ENCODE assay signal across 18 cellular contexts in genomic region chr17:46773676-46774075, GRCh38. TPM values are rescaled to one million over a fixed set of nuclear protein-coding genes. Genes with fewer than 3 reads are reported as not detected.
DNase-seq lines count a peak whose midpoint lies in the region; ATAC-seq and TF ChIP-seq lines count a peak whose summit lies in the region.
"Had no signal": no experiment of that assay in that cellular context is flagged by ENCODE, and none has a peak within 500 bp of the region (broad histone marks: within the 10 kb centered on the region; RNA-seq: fewer than 3 reads in every experiment).

No MANE protein-coding gene starts in this region.

- peak overlapping the region; percentile 62 for H3K18ac ChIP-seq in mesendoderm (ENCODE audit: low read length)

- H3K4me3 Mint-ChIP-seq in activated naive CD8-positive, alpha-beta T cell treated with anti-CD3 and anti-CD28 coated beads, Interleukin-2, amount 10 ng/mL, durations not matched to agents 7 days and 5 days = no peak overlapping the region
- no peak overlapping the region for H3K4me3 Mint-ChIP-seq in activated naive CD8-positive, alpha-beta T cell treated with anti-CD3 and anti-CD28 coated beads for 36 hours
- no peak overlapping the region for H3K4me3 Mint-ChIP-seq in activated T-cell treated with anti-CD3 and anti-CD28 coated beads, Interleukin-2, amount 50 U/mL, for 4 hours

- H3K9me3 ChIP-seq in body of pancreas = no peaks in the 10 kb centered on the region
- H3K9me3 ChIP-seq: SJSA1 had no signal

- H3K27me3 ChIP-seq in mesendoderm (ENCODE audit: insufficient read depth, low read length, poor library complexity) (no peaks in the 10 kb centered on the region), body of pancreas (no peaks in the 10 kb centered on the region)
- H3K27me3 ChIP-seq: SJSA1 had no signal

- H3K27me3 Mint-ChIP-seq in activated naive CD8-positive, alpha-beta T cell treated with anti-CD3 and anti-CD28 coated beads, Interleukin-2, amount 10 ng/mL, durations not matched to agents 7 days and 5 days = peaks cover 40% of the 10 kb centered on the region
- peaks cover 48% of the 10 kb centered on the region for H3K27me3 Mint-ChIP-seq in activated naive CD8-positive, alpha-beta T cell treated with anti-CD3 and anti-CD28 coated beads for 36 hours
- H3K27me3 Mint-ChIP-seq in activated T-cell treated with anti-CD3 and anti-CD28 coated beads, Interleukin-2, amount 50 U/mL, for 4 hours (ENCODE audit: low read depth) = peaks cover 44% of the 10 kb centered on the region

- no peak for TF ChIP-seq POLR2A in body of pancreas (IDR thresholded peaks at IDR 0.05)

- peak overlapping the region; percentile 44 for H4K5ac ChIP-seq in mesendoderm (ENCODE audit: low read length)

- H3K4me1 ChIP-seq in mesendoderm (ENCODE audit: control insufficient read depth, low read depth, low read length) (peaks cover 25% of the 10 kb centered on the region), body of pancreas (peaks cover 12% of the 10 kb centered on the region)

- H3K56ac ChIP-seq in mesendoderm (ENCODE audit: low read length) = peak overlapping the region; percentile 88

- H3K23ac ChIP-seq in mesendoderm (ENCODE audit: low read length) = peak overlapping the region; percentile 74

- peak overlapping the region; percentile 90 for H2AK5ac ChIP-seq in mesendoderm (ENCODE audit: low read length)

- H3K9ac ChIP-seq in mesendoderm (ENCODE audit: low read length) = peak overlapping the region; percentile 60

- no peak overlapping the region for H4K8ac ChIP-seq in mesendoderm (ENCODE audit: low read depth, low read length)

- no CpG with 5 or more reads among the region's 15 CpGs for WGBS in mesendoderm (ENCODE audit: extremely low coverage, insufficient coverage, low lambda C conversion rate)
- WGBS in body of pancreas, 2 donors = 95 to 98% methylated on average over 5 to 15 of the region's 15 CpGs

- H3K79me2 ChIP-seq in mesendoderm (ENCODE audit: control insufficient read depth, insufficient read depth, low read length) = peaks cover 32% of the 10 kb centered on the region

- POLR2A ChIA-PET in activated naive CD8-positive, alpha-beta T cell treated with anti-CD3 and anti-CD28 coated beads, Interleukin-2, amount 10 ng/mL, durations not matched to agents 7 days and 5 days (lab: Charles Lee) = no interaction called here

- H3K4me2 ChIP-seq in mesendoderm (ENCODE audit: low read length) = no peak overlapping the region

- H3K27ac ChIP-seq in mesendoderm (ENCODE audit: low read depth, low read length) (peak overlapping the region; percentile 96), body of pancreas (no peak overlapping the region)
- H3K27ac ChIP-seq: C4-2B, SJSA1 had no signal

- peak; percentile 26 for DNase-seq in activated naive CD8-positive, alpha-beta T cell treated with anti-CD3 and anti-CD28 coated beads, Interleukin-2, amount 10 ng/mL, durations not matched to agents 7 days and 5 days
- DNase-seq in activated naive CD8-positive, alpha-beta T cell treated with anti-CD3 and anti-CD28 coated beads for 36 hours = no peak
- DNase-seq in ecto neural progenitor cell (ENCODE audit: low spot score) (peak; percentile 54), mesendoderm (no peak), body of pancreas (no peak), NCI-H1694 treated with DMSO at 0.1 percent for 48 hours (lab: John Stamatoyannopoulos, UW) (no peak)
- DNase-seq in activated T-cell treated with anti-CD3 and anti-CD28 coated beads, Interleukin-2, amount 50 U/mL, for 4 hours = no peak
- DNase-seq: 8988T, DMS153, HCEC 1CT, NCI-H1105 treated with DMSO at 0.1 percent for 48 hours, NCI-H187, NCI-H748 treated with DMSO at 0.1 percent for 48 hours, PC-3 had no signal

- H3K9me3 Mint-ChIP-seq in activated naive CD8-positive, alpha-beta T cell treated with anti-CD3 and anti-CD28 coated beads, Interleukin-2, amount 10 ng/mL, durations not matched to agents 7 days and 5 days = no peaks in the 10 kb centered on the region
- no peaks in the 10 kb centered on the region for H3K9me3 Mint-ChIP-seq in activated naive CD8-positive, alpha-beta T cell treated with anti-CD3 and anti-CD28 coated beads for 36 hours
- H3K9me3 Mint-ChIP-seq in activated T-cell treated with anti-CD3 and anti-CD28 coated beads, Interleukin-2, amount 50 U/mL, for 4 hours = no peaks in the 10 kb centered on the region
- H3K9me3 Mint-ChIP-seq: IgD-negative memory B cell had no signal

- no peaks in the 10 kb centered on the region for H3K36me3 Mint-ChIP-seq in activated naive CD8-positive, alpha-beta T cell treated with anti-CD3 and anti-CD28 coated beads, Interleukin-2, amount 10 ng/mL, durations not matched to agents 7 days and 5 days
- no peaks in the 10 kb centered on the region for H3K36me3 Mint-ChIP-seq in activated naive CD8-positive, alpha-beta T cell treated with anti-CD3 and anti-CD28 coated beads for 36 hours
- H3K36me3 Mint-ChIP-seq in activated T-cell treated with anti-CD3 and anti-CD28 coated beads, Interleukin-2, amount 50 U/mL, for 4 hours (ENCODE audit: insufficient read depth) = no peaks in the 10 kb centered on the region
- H3K36me3 Mint-ChIP-seq: IgD-negative memory B cell had no signal

- peak overlapping the region; percentile 94 for H3K4ac ChIP-seq in mesendoderm (ENCODE audit: low read depth, low read length)

- H3K4me1 Mint-ChIP-seq in activated naive CD8-positive, alpha-beta T cell treated with anti-CD3 and anti-CD28 coated beads, Interleukin-2, amount 10 ng/mL, durations not matched to agents 7 days and 5 days = peaks cover 16% of the 10 kb centered on the region
- H3K4me1 Mint-ChIP-seq in activated naive CD8-positive, alpha-beta T cell treated with anti-CD3 and anti-CD28 coated beads for 36 hours = peaks cover 12% of the 10 kb centered on the region
- H3K4me1 Mint-ChIP-seq in activated T-cell treated with anti-CD3 and anti-CD28 coated beads, Interleukin-2, amount 50 U/mL, for 4 hours (ENCODE audit: low read depth) = peaks cover 16% of the 10 kb centered on the region

- H2BK120ac ChIP-seq in mesendoderm (ENCODE audit: low read depth, low read length) = peak overlapping the region; percentile 10

- H3K4me3 ChIP-seq in mesendoderm (ENCODE audit: low read length) (no peak overlapping the region), body of pancreas (no peak overlapping the region)
- H3K4me3 ChIP-seq: SJSA1 had no signal

- no peak overlapping the region for H2BK15ac ChIP-seq in mesendoderm (replicated peaks; ENCODE audit: low read depth)

- no peak for TF ChIP-seq CTCF in body of pancreas (IDR thresholded peaks at IDR 0.05)

- H3K36me3 ChIP-seq in mesendoderm (ENCODE audit: control insufficient read depth, insufficient read depth, low read length) (peaks cover 4% of the 10 kb centered on the region), body of pancreas (replicated peaks in 1 of 2; ENCODE audit: insufficient read depth in 1 of 2, low read depth in 2 of 2) (no peaks in the 10 kb centered on the region)
- H3K36me3 ChIP-seq: SJSA1 had no signal

- H3K79me1 ChIP-seq in mesendoderm (ENCODE audit: low read length) = peaks cover 33% of the 10 kb centered on the region

- H2BK5ac ChIP-seq in mesendoderm (ENCODE audit: low read length) = peak overlapping the region; percentile 97

- intact Hi-C loops in body of pancreas (cut with DNase I) = no loop called here

- no peak for ATAC-seq in activated naive CD8-positive, alpha-beta T cell treated with anti-CD3 and anti-CD28 coated beads, Interleukin-2, amount 10 ng/mL, durations not matched to agents 7 days and 5 days (ENCODE audit: low read depth)
- ATAC-seq in body of pancreas = no peak
- no peak for ATAC-seq in GM19351 (IDR thresholded peaks at IDR 0.05; ENCODE audit: unreplicated experiment)
- no peak for ATAC-seq in activated T-cell treated with anti-CD3 and anti-CD28 coated beads, Interleukin-2, amount 50 U/mL, for 4 hours
- ATAC-seq: PC-3 had no signal

- no peak overlapping the region for H3K27ac Mint-ChIP-seq in activated naive CD8-positive, alpha-beta T cell treated with anti-CD3 and anti-CD28 coated beads, Interleukin-2, amount 10 ng/mL, durations not matched to agents 7 days and 5 days
- H3K27ac Mint-ChIP-seq in activated naive CD8-positive, alpha-beta T cell treated with anti-CD3 and anti-CD28 coated beads for 36 hours = no peak overlapping the region

RNA-seq across cellular contexts. Expression of gene WNT3, which starts 44.8 kb away (rescaled TPM):
- total RNA-seq in activated naive CD8-positive, alpha-beta T cell treated with anti-CD3 and anti-CD28 coated beads, Interleukin-2, amount 10 ng/mL, durations not matched to agents 7 days and 5 days = not detected
- under 1 TPM; 0.06 to 0.08 TPM for total RNA-seq in activated naive CD8-positive, alpha-beta T cell treated with anti-CD3 and anti-CD28 coated beads for 36 hours
- 50.0 TPM for polyA plus RNA-seq in mesendoderm (2013, experiment 1 of 2)
- polyA plus RNA-seq in mesendoderm (2013, experiment 2 of 2) = 49.3 TPM
- 1 to 10 TPM in 1 of 2 donors, under 1 TPM in 1; 0.26 to 1.6 TPM for total RNA-seq in body of pancreas
- total RNA-seq in activated T-cell treated with anti-CD3 and anti-CD28 coated beads, Interleukin-2, amount 50 U/mL, for 4 hours = under 1 TPM in 1 of 3 donors, not detected in 2; 0.08 TPM

Comparison
In these comparisons a context has a peak if more than half of its experiments do, and no peak if none do; other contexts are left out.
1. DNase-seq: peak in activated naive CD8-positive, alpha-beta T cell treated with anti-CD3 and anti-CD28 coated beads, Interleukin-2, amount 10 ng/mL, durations not matched to agents 7 days and 5 days (single experiment) and ecto neural progenitor cell (single experiment); none in activated naive CD8-positive, alpha-beta T cell treated with anti-CD3 and anti-CD28 coated beads for 36 hours (single experiment), mesendoderm (single experiment), body of pancreas (0 of 4), activated T-cell treated with anti-CD3 and anti-CD28 coated beads, Interleukin-2, amount 50 U/mL, for 4 hours (single experiment) and NCI-H1694 treated with DMSO at 0.1 percent for 48 hours (single experiment).